Comparison of ENCODE assay signal across 27 cellular contexts in the genomic region with DNA sequence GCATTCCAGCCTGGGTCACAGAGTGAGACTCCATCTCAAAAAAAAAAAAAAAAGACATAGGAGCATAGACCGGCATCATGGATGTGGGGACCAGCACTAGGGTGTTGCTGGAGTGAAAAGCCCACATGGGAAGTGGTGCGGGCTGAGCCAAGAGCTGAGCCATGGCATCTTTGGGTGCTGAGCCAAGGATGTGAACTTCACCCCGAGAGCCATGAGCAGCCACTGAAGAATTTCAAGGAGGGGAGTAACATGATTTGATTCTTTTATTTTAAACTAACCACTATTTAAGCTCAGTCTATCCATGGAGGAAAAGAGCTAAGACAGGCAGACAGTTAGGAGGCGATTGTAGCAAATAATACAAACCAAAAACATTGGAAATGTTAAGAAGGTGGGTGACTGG. TPM values are rescaled to one million over a fixed set of nuclear protein-coding genes. Genes with fewer than 3 reads are reported as not detected.
A peak's percentile ranks its signal among the peaks of the same experiment; 100 is the strongest.
DNase-seq lines count a peak whose midpoint lies in the region; ATAC-seq lines count a peak whose summit lies in the region.
"Had no signal": no experiment of that assay in that cellular context is flagged by ENCODE, and none has a peak within 500 bp of the region (broad histone marks: within the 10 kb centered on the region; RNA-seq: fewer than 3 reads in every experiment).

No MANE protein-coding gene starts in this region.

- H3K9me3 ChIP-seq in MG63 = no peaks in the 10 kb centered on the region
- H3K9me3 ChIP-seq: BLaER1 treated with 17β-estradiol and CSF1 and Interleukin-3, amounts not matched to agents 10 nM and 100 nM; left ventricle myocardium inferior; Peyer's patch; uterus had no signal

- no peak for ATAC-seq in HG03175 (IDR thresholded peaks at IDR 0.05; ENCODE audit: unreplicated experiment)
- ATAC-seq: activated T-helper 17 cell treated with anti-CD3 and anti-CD28 coated beads, Interleukin-2, amount 50 U/mL, for 72 hours; HepG2 had no signal

- no peaks in the 10 kb centered on the region for H3K27me3 ChIP-seq in MG63
- H3K27me3 ChIP-seq: BLaER1 treated with 17β-estradiol and CSF1 and Interleukin-3, amounts not matched to agents 10 nM and 100 nM; Peyer's patch; uterus had no signal

- DNase-seq in EL = peak; percentile 70
- DNase-seq in MG63 = peak; percentile 74
- DNase-seq in fibroblast of gingiva (ENCODE audit: low read depth) = peak; percentile 24
- peak; percentile 23 for DNase-seq in stromal cell of bone marrow (ENCODE audit: low read depth)
- DNase-seq in NCI-H187 (lab: John Stamatoyannopoulos, UW) = no peak
- no peak for DNase-seq in T-helper 2 cell
- DNase-seq: ACHN; activated CD4-positive, alpha-beta T cell treated with anti-CD3 and anti-CD28 coated beads for 48 hours; activated naive CD4-positive, alpha-beta T cell treated with anti-CD3 and anti-CD28 coated beads, Interleukin-2, amount 10 ng/mL, durations not matched to agents 7 days and 5 days; amniotic stem cell; DMS79; GF-D8; head of caudate nucleus; Kasumi-1; left ventricle myocardium inferior; mesenchymal stem cell; NCI-H146; NCI-H2107; Peyer's patch; SHP77 treated with DMSO at 0.1 percent for 48 hours; T1000; uterus had no signal

- no peak overlapping the region for H3K4me3 ChIP-seq in MG63
- H3K4me3 ChIP-seq: BLaER1 treated with 17β-estradiol and CSF1 and Interleukin-3, amounts not matched to agents 10 nM and 100 nM; left ventricle myocardium inferior; Peyer's patch; smooth muscle cell; uterus had no signal

- no peaks in the 10 kb centered on the region for H3K36me3 ChIP-seq in MG63
- H3K36me3 ChIP-seq: BLaER1 treated with 17β-estradiol and CSF1 and Interleukin-3, amounts not matched to agents 10 nM and 100 nM; left ventricle myocardium inferior; Peyer's patch; uterus had no signal

RNA-seq across cellular contexts. Expression of a gene that starts 57.4 kb away (rescaled TPM):
- 110 and 122 TPM in 2 replicates for total RNA-seq in MG63 (2014; rRNA removed; shearing (Covaris generic); ENCODE audit: low replicate concordance)

Comparison
In these comparisons a context has a peak if more than half of its experiments do, and no peak if none do; other contexts are left out.
1. DNase-seq: peak in EL (single experiment), MG63 (single experiment), fibroblast of gingiva (single experiment) and stromal cell of bone marrow (single experiment); none in NCI-H187 (0 of 2) and T-helper 2 cell (0 of 5).